ENCODE assay signal across 21 cellular contexts in genomic region chr19:10726268-10726667, GRCh38. TPM values are rescaled to one million over a fixed set of nuclear protein-coding genes. Genes with fewer than 3 reads are reported as not detected.
DNase-seq lines count a peak whose midpoint lies in the region; ATAC-seq and TF ChIP-seq lines count a peak whose summit lies in the region.
"Had no signal": no experiment of that assay in that cellular context is flagged by ENCODE, and none has a peak within 500 bp of the region (broad histone marks: within the 10 kb centered on the region; RNA-seq: fewer than 3 reads in every experiment).

No MANE protein-coding gene starts in this region.

- no peaks in the 10 kb centered on the region for H3K27me3 Mint-ChIP-seq in WTC11 (ENCODE audit: low read depth)

- peaks cover 3% of the 10 kb centered on the region; the same call in 1 of the 2 replicates for H3K36me3 Mint-ChIP-seq in WTC11

- H3K9me3 Mint-ChIP-seq in WTC11, result no peaks in the 10 kb centered on the region
- H3K9me3 Mint-ChIP-seq: mesothelial cell of epicardium, neural crest cell had no signal

- H2BK120ac ChIP-seq in trophoblast cell (ENCODE audit: insufficient read depth, low read length, poor library complexity), result no peak overlapping the region

- TF ChIP-seq POLR2A in uterus (IDR thresholded peaks at IDR 0.05), result no peak

- DNase-seq in A673 (ENCODE audit: low spot score), result no peak
- no peak for DNase-seq in WTC11 (ENCODE audit: low spot score)
- DNase-seq in left ventricle myocardium superior, result no peak
- no peak for DNase-seq in trophoblast cell
- no peak for DNase-seq in uterus
- no peak for DNase-seq in T-helper 2 cell
- DNase-seq in activated gamma-delta T cell (lab: John Stamatoyannopoulos, UW), result no peak
- DNase-seq: activated CD4-positive, alpha-beta T cell treated with anti-CD3 and anti-CD28 coated beads, Interleukin-2, amount 50 U/mL, for 1 hour; activated CD8-positive, alpha-beta memory T cell treated with anti-CD3 and anti-CD28 coated beads, Interleukin-2, amount 50 U/mL, for 4 hours; activated effector memory CD4-positive, alpha-beta T cell treated with Interleukin-2 at 50 U/mL for 16 hours; cortex of kidney; NCI-H1092 treated with DMSO at 0.1 percent for 48 hours; NCI-H1930; NCI-H226; posterior cingulate gyrus; SHP77 treated with DMSO at 0.1 percent for 48 hours had no signal

- H3K79me2 ChIP-seq in trophoblast cell (ENCODE audit: control insufficient read depth, insufficient read depth, low read length, poor library complexity), result peaks cover 36% of the 10 kb centered on the region

- H3K9ac ChIP-seq in trophoblast cell (ENCODE audit: low read length), result no peak overlapping the region

- H2AK5ac ChIP-seq in trophoblast cell (ENCODE audit: low read length), result no peak overlapping the region

- H4K8ac ChIP-seq in trophoblast cell (ENCODE audit: low read depth, low read length), result no peak overlapping the region

- no TSS peak for BruUV-seq in A673 (replicated peaks; lab: Mats Ljungman, UMichigan)

- no CpG with 5 or more reads among the region's 10 CpGs for WGBS in trophoblast cell (ENCODE audit: extremely low coverage, insufficient coverage, insufficient read length)

- H3K23ac ChIP-seq in trophoblast cell (ENCODE audit: low read length), result no peak overlapping the region

- peak overlapping the region; percentile 38 for H3K27ac ChIP-seq in A673 (ENCODE audit: low read depth, low read length, poor library complexity, severe bottlenecking)
- H3K27ac ChIP-seq in trophoblast cell (ENCODE audit: low read depth, low read length), result no peak overlapping the region
- H3K27ac ChIP-seq in uterus, result no peak overlapping the region
- H3K27ac ChIP-seq: A549, thoracic aorta had no signal

- CTCF ChIA-PET in A673 (lab: Charles Lee) (no interaction called here), WTC11 (lab: Charles Lee) (no interaction called here)

- no peak overlapping the region for H2AFZ ChIP-seq in trophoblast cell (ENCODE audit: insufficient read depth, low read length, poor library complexity)

- no peaks in the 10 kb centered on the region for H3K36me3 ChIP-seq in A673 (ENCODE audit: insufficient read depth, low read length, poor library complexity, severe bottlenecking)
- H3K36me3 ChIP-seq in trophoblast cell (ENCODE audit: control insufficient read depth in 1 of 2, insufficient read depth in 2 of 2, low read length in 2 of 2), result peaks cover 8 to 12% of the 10 kb centered on the region in 2 experiments
- H3K36me3 ChIP-seq in uterus, result no peaks in the 10 kb centered on the region
- H3K36me3 ChIP-seq: thoracic aorta had no signal

- no peak for ATAC-seq in WTC11
- peak; percentile 78 for ATAC-seq in left ventricle myocardium superior
- no peak for ATAC-seq in HG03354 (IDR thresholded peaks at IDR 0.05; ENCODE audit: poor library complexity, severe bottlenecking, unreplicated experiment)
- ATAC-seq: A549 had no signal

- intact Hi-C loops in A673 (cut with micrococcal nuclease; ENCODE audit: unreplicated experiment), result no loop called here
- intact Hi-C loops in left ventricle myocardium superior (cut with micrococcal nuclease), result no loop called here
- intact Hi-C loops in uterus (cut with DNase I; ENCODE audit: low total_unique reads), result no loop called here

- peak overlapping the region; percentile 78; the same call in 1 of the 2 replicates for H3K27ac Mint-ChIP-seq in WTC11
- H3K27ac Mint-ChIP-seq: mesothelial cell of epicardium had no signal

- no peak overlapping the region for H2BK12ac ChIP-seq in trophoblast cell (ENCODE audit: low read length)

- H4K91ac ChIP-seq in trophoblast cell (ENCODE audit: low read depth, low read length), result no peak overlapping the region

- POLR2A ChIA-PET in A673 (lab: Charles Lee; ENCODE audit: low non-redundant PET), result no interaction called here
- POLR2A ChIA-PET in WTC11 (lab: Charles Lee), result no interaction called here

- H3K79me1 ChIP-seq in trophoblast cell (ENCODE audit: low read length), result peaks cover 5% of the 10 kb centered on the region

- no peak overlapping the region for H3K14ac ChIP-seq in trophoblast cell (ENCODE audit: low read length)

- H3K18ac ChIP-seq in trophoblast cell (ENCODE audit: low read length), result no peak overlapping the region

- no peak overlapping the region for H2BK5ac ChIP-seq in trophoblast cell (ENCODE audit: low read depth, low read length, poor library complexity)

- H3K4me3 ChIP-seq in A673 (ENCODE audit: low read depth, low read length, poor library complexity, severe bottlenecking) (no peak overlapping the region), trophoblast cell (ENCODE audit: low read depth, low read length) (no peak overlapping the region), uterus (no peak overlapping the region)
- H3K4me3 ChIP-seq: A549, thoracic aorta had no signal

- H3K4ac ChIP-seq in trophoblast cell (ENCODE audit: low read depth, low read length), result peak overlapping the region; percentile 65

- H3K27me3 ChIP-seq in A673 (replicated peaks; ENCODE audit: insufficient read depth, low read depth, low read length, poor library complexity) (no peaks in the 10 kb centered on the region), trophoblast cell (ENCODE audit: insufficient read depth, low read length) (no peaks in the 10 kb centered on the region), uterus (no peaks in the 10 kb centered on the region)

- no peaks in the 10 kb centered on the region for H3K9me3 ChIP-seq in A673 (ENCODE audit: low read depth, low read length, poor library complexity, severe bottlenecking)
- H3K9me3 ChIP-seq in trophoblast cell (ENCODE audit: insufficient read depth, low read depth, low read length), result no peaks in the 10 kb centered on the region
- H3K9me3 ChIP-seq in uterus, result no peaks in the 10 kb centered on the region
- H3K9me3 ChIP-seq: A549, thoracic aorta had no signal

- no peak overlapping the region for H3K4me3 Mint-ChIP-seq in WTC11
- H3K4me3 Mint-ChIP-seq: mesothelial cell of epicardium, neural crest cell had no signal

- H4K12ac ChIP-seq in trophoblast cell (ENCODE audit: low read depth, low read length), result no peak overlapping the region

- no peak overlapping the region for H3K4me2 ChIP-seq in trophoblast cell (ENCODE audit: low read length)
- H3K4me2 ChIP-seq: A549 had no signal

- TF ChIP-seq CTCF in A673 (conservative IDR thresholded peaks at IDR 0.05; ENCODE audit: low read depth, low read length), result no peak
- TF ChIP-seq CTCF in WTC11 (IDR thresholded peaks at IDR 0.05), result no peak
- TF ChIP-seq CTCF in uterus (IDR thresholded peaks at IDR 0.05), result no peak

- peaks cover 14% of the 10 kb centered on the region for H3K4me1 ChIP-seq in A673 (ENCODE audit: insufficient read depth, low read length, poor library complexity, severe bottlenecking)
- peaks cover 13 to 15% of the 10 kb centered on the region in 2 experiments for H3K4me1 ChIP-seq in trophoblast cell (ENCODE audit: control insufficient read depth in 1 of 2, insufficient read depth in 2 of 2, low read length in 2 of 2)
- H3K4me1 ChIP-seq in uterus, result no peaks in the 10 kb centered on the region
- H3K4me1 ChIP-seq: A549 had no signal

- 0 out of 2 replicates have a peak, but pooled peaks cover 3% of the 10 kb centered on the region for H3K4me1 Mint-ChIP-seq in WTC11

TF ChIP-seq in WTC11, 78 proteins besides CTCF, POLR2A, EP300 and RAD21 (continues in another document):
- no peak for TF ChIP-seq PREB (CRISPR knock-in tag; IDR thresholded peaks at IDR 0.05; ENCODE audit: borderline replicate concordance)
- TF ChIP-seq ZNF219 (CRISPR knock-in tag; IDR thresholded peaks at IDR 0.05; ENCODE audit: borderline replicate concordance), result no peak
- no peak for TF ChIP-seq AFF4 (CRISPR knock-in tag; IDR thresholded peaks at IDR 0.05; ENCODE audit: borderline replicate concordance)
- no peak for TF ChIP-seq CREB1 (CRISPR knock-in tag; IDR thresholded peaks at IDR 0.05)
- TF ChIP-seq ESRRA (CRISPR knock-in tag; IDR thresholded peaks at IDR 0.05; ENCODE audit: borderline replicate concordance), result no peak

RNA-seq across cellular contexts. Expression of gene DNM2, which starts 8.4 kb away (rescaled TPM):
- total RNA-seq in A673 (2021) (143 and 155 TPM in 2 replicates), WTC11 (2021) (120 to 131 TPM (median 123 TPM) in 3 replicates), left ventricle myocardium superior (201 TPM), uterus (100 to 1,000 TPM in 2 of 4 donors, 10 to 100 TPM in 2; 46.8 to 150 (median 86.0) TPM)
- polyA plus RNA-seq in trophoblast cell (2013), result 95.3 and 98.4 TPM in 2 replicates

RNA-seq across cellular contexts. Expression of gene QTRT1, which starts 25.0 kb away (rescaled TPM):
- total RNA-seq in A673 (2021), result 82.4 and 89.6 TPM in 2 replicates
- 67.6 to 72.6 TPM (median 69.6 TPM) in 3 replicates for total RNA-seq in WTC11 (2021)
- total RNA-seq in left ventricle myocardium superior, result 29.1 TPM
- polyA plus RNA-seq in trophoblast cell (2013), result 8.4 and 8.7 TPM in 2 replicates
- 100 to 1,000 TPM in 1 of 4 donors, 10 to 100 TPM in 3; 35.0 to 311 (median 50.8) TPM for total RNA-seq in uterus
